Comparison of ENCODE assay signal across 8 cellular contexts in the genomic region with DNA sequence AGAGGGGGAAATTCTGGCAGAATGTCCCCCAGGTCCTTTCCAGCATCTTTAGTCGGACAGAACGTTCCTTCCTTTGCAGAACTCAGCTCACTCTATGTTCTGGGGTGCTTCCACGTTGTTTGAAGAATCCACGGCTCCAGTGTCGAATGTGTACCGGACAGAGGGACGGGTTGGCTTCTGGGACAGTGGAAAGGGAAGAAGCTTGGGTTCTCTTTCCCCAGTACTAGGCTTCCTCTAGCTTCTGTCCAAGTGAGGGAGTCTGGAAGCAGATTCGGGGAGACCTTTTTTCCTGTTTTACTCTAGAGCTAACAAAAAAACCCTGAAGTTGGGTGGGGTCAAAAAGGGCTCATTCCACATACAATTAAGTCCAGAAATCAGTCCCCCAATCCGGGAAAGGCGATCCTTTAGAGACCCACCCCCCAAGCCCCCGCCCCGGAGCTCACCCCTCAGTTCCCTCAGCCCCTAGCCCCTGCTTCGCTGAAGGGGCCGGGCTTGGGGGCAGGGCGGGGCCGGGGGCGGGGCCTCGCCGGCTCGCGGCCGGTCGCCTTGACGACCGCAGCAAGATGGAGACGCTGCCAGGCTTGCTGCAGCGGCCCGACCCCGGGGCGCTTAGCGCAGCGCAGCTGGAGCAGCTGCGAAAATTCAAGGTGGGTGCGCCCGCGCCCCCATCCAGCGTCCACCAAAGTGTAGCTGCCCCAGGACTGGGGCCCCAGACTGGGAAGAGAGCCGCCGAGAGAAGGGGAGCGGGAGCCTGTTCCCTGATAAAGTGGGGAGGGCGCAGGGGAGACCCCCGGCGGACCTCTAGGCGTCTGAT. TPM values are rescaled to one million over a fixed set of nuclear protein-coding genes. Genes with fewer than 3 reads are reported as not detected.
DNase-seq lines count a peak whose midpoint lies in the region; ATAC-seq, FAIRE-seq and TF ChIP-seq lines count a peak whose summit lies in the region.

A gene with protein sequence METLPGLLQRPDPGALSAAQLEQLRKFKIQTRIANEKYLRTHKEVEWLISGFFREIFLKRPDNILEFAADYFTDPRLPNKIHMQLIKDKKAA (plus strand): TSS at position 549 of the 814 bp plus-strand sequence. CDS start 15 bp downstream, at position 564.

- BruUV-seq in PC-9 (replicated peaks; lab: Mats Ljungman, UMichigan), result no TSS peak

- H3K27me3 ChIP-seq in CD4-positive, alpha-beta memory T cell (ENCODE audit: insufficient read depth, low read length), result peaks cover 32% of the 10 kb centered on the region
- H3K27me3 ChIP-seq in PC-9 (ENCODE audit: insufficient read depth, low read depth) (peaks cover 25% of the 10 kb centered on the region), iPS-15b (ENCODE audit: control insufficient read depth, insufficient read depth, low read length) (peaks cover 58% of the 10 kb centered on the region), small intestine (ENCODE audit: control insufficient read depth in 2 of 2, insufficient read depth in 2 of 2, low read length in 2 of 2) (no peaks in the 10 kb centered on the region)

- peak within 1 kb of the TSS in 6 of 7 donors; percentile 55 to 86 (median 75) for H3K27ac Mint-ChIP-seq in CD4-positive, alpha-beta memory T cell
- H3K27ac Mint-ChIP-seq in activated naive CD8-positive, alpha-beta T cell treated with anti-CD3 and anti-CD28 coated beads, Interleukin-2, amount 50 U/mL, for 24 hours, result peak within 1 kb of the TSS; percentile 8

- 2 to 5% (median 4%) methylated on average over 44 of the region's 44 CpGs for WGBS in small intestine, 3 donors

- H2AFZ ChIP-seq in PC-9, result no peak within 1 kb of the TSS

- peak; percentile 31 to 56 (median 46) for DNase-seq in CD4-positive, alpha-beta memory T cell
- DNase-seq in PC-9 (no peak), small intestine (peak; percentile 30), D341Med (ENCODE audit: low spot score) (no peak)
- peak; percentile 44 for DNase-seq in activated naive CD8-positive, alpha-beta T cell treated with anti-CD3 and anti-CD28 coated beads, Interleukin-2, amount 50 U/mL, for 24 hours

- H3K4me2 ChIP-seq in PC-9, result peak within 1 kb of the TSS; percentile 34; the same call in 1 of the 2 replicates

- FAIRE-seq in small intestine (lab: Jason Lieb, UNC), result no peak

- no peak for TF ChIP-seq CTCF in PC-9 (conservative IDR thresholded peaks at IDR 0.05)

- peaks cover 27% of the 10 kb centered on the region for H3K4me1 ChIP-seq in CD4-positive, alpha-beta memory T cell (ENCODE audit: insufficient read depth, low read length)
- peaks cover 6% of the 10 kb centered on the region; the same call in 1 of the 2 replicates for H3K4me1 ChIP-seq in PC-9 (replicated peaks; ENCODE audit: insufficient read depth)
- H3K4me1 ChIP-seq in iPS-15b (ENCODE audit: control insufficient read depth, insufficient read depth, low read length), result peaks cover 18% of the 10 kb centered on the region
- H3K4me1 ChIP-seq in small intestine (ENCODE audit: control insufficient read depth in 2 of 2, insufficient read depth in 1 of 2, low read depth in 1 of 2, low read length in 1 of 2), result peaks cover 3 to 7% of the 10 kb centered on the region in 2 donors

- POLR2A ChIA-PET in CD4-positive, alpha-beta memory T cell (lab: Charles Lee; ENCODE audit: partially characterized antibody), result no interaction called here
- POLR2A ChIA-PET in PC-9 (lab: Charles Lee; ENCODE audit: unreplicated experiment), result no interaction called here

- no peaks in the 10 kb centered on the region for H3K36me3 Mint-ChIP-seq in CD4-positive, alpha-beta memory T cell
- H3K36me3 Mint-ChIP-seq in activated naive CD8-positive, alpha-beta T cell treated with anti-CD3 and anti-CD28 coated beads, Interleukin-2, amount 50 U/mL, for 24 hours (ENCODE audit: low read depth), result no peaks in the 10 kb centered on the region

- H3F3A ChIP-seq in PC-9 (ENCODE audit: insufficient read depth, low read depth), result peaks cover 13% of the 10 kb centered on the region; the same call in 1 of the 2 replicates

- H3K27me3 Mint-ChIP-seq in CD4-positive, alpha-beta memory T cell, result peaks cover 32 to 45% of the 10 kb centered on the region in 2 donors
- H3K27me3 Mint-ChIP-seq in activated naive CD8-positive, alpha-beta T cell treated with anti-CD3 and anti-CD28 coated beads, Interleukin-2, amount 50 U/mL, for 24 hours, result peaks cover 70% of the 10 kb centered on the region

- H3K9me2 ChIP-seq in PC-9 (ENCODE audit: insufficient read depth), result no peaks in the 10 kb centered on the region

- CTCF ChIA-PET in CD4-positive, alpha-beta memory T cell (lab: Charles Lee; ENCODE audit: partially characterized antibody), result interaction anchor here (1.2 kb wide), 1 partner anchor 14 kb away, joined by 3 read pairs; no protein-coding TSS in a partner anchor
- CTCF ChIA-PET in PC-9 (lab: Charles Lee), result interaction anchor here (0.7 kb wide), 1 partner anchor 14 kb away, joined by 3 read pairs; no protein-coding TSS in a partner anchor

- H4K20me1 ChIP-seq in PC-9 (ENCODE audit: insufficient read depth), result no peaks in the 10 kb centered on the region

- no peak within 1 kb of the TSS for H3K27ac ChIP-seq in CD4-positive, alpha-beta memory T cell (ENCODE audit: low read depth, low read length)
- no peak within 1 kb of the TSS for H3K27ac ChIP-seq in PC-9
- peak within 1 kb of the TSS in 1 of 2 donors; percentile 78 for H3K27ac ChIP-seq in small intestine (ENCODE audit: low read depth in 1 of 2, low read length in 1 of 2)

- peaks cover 14 to 36% (median 26%) of the 10 kb centered on the region in 4 donors for H3K4me1 Mint-ChIP-seq in CD4-positive, alpha-beta memory T cell
- H3K4me1 Mint-ChIP-seq in activated naive CD8-positive, alpha-beta T cell treated with anti-CD3 and anti-CD28 coated beads, Interleukin-2, amount 50 U/mL, for 24 hours, result peaks cover 24% of the 10 kb centered on the region

- H3K9me3 ChIP-seq in CD4-positive, alpha-beta memory T cell (ENCODE audit: control insufficient read depth in 1 of 2, low read length in 2 of 2), result no peaks in the 10 kb centered on the region
- H3K9me3 ChIP-seq in PC-9 (ENCODE audit: insufficient read depth, low read depth) (no peaks in the 10 kb centered on the region), iPS-15b (ENCODE audit: control insufficient read depth, insufficient read depth, low read length) (no peaks in the 10 kb centered on the region), small intestine (ENCODE audit: control insufficient read depth, low read depth) (no peaks in the 10 kb centered on the region)

- intact Hi-C loops in CD4-positive, alpha-beta memory T cell (cut with micrococcal nuclease), result no loop called here
- intact Hi-C loops in PC-9 (cut with micrococcal nuclease; ENCODE audit: unreplicated experiment), result no loop called here

- no peak within 1 kb of the TSS for H3K9ac ChIP-seq in iPS-15b (ENCODE audit: low read depth, low read length)

- H3K4me3 ChIP-seq in CD4-positive, alpha-beta memory T cell (ENCODE audit: low read length in 2 of 2), result peak within 1 kb of the TSS; percentile 28 to 42
- H3K4me3 ChIP-seq in PC-9, result no peak within 1 kb of the TSS
- peak within 1 kb of the TSS; percentile 71 for H3K4me3 ChIP-seq in iPS-15b (ENCODE audit: low read depth, low read length)
- peak within 1 kb of the TSS in 1 of 2 donors; percentile 54 for H3K4me3 ChIP-seq in small intestine (ENCODE audit: low read depth in 1 of 2, low read length in 2 of 2)

- H3K9me3 Mint-ChIP-seq in CD4-positive, alpha-beta memory T cell, result no peaks in the 10 kb centered on the region
- no peaks in the 10 kb centered on the region for H3K9me3 Mint-ChIP-seq in activated naive CD8-positive, alpha-beta T cell treated with anti-CD3 and anti-CD28 coated beads, Interleukin-2, amount 50 U/mL, for 24 hours

- ATAC-seq in GM21723 (IDR thresholded peaks at IDR 0.05; ENCODE audit: unreplicated experiment), result peak; percentile 73
- ATAC-seq in activated naive CD8-positive, alpha-beta T cell treated with anti-CD3 and anti-CD28 coated beads, Interleukin-2, amount 50 U/mL, for 24 hours, result peak; percentile 64
- no peak for ATAC-seq in HG03442 (IDR thresholded peaks at IDR 0.05; ENCODE audit: unreplicated experiment)

- H3K4me3 Mint-ChIP-seq in CD4-positive, alpha-beta memory T cell, result peak within 1 kb of the TSS; percentile 74 to 88 (median 80)
- H3K4me3 Mint-ChIP-seq in activated naive CD8-positive, alpha-beta T cell treated with anti-CD3 and anti-CD28 coated beads, Interleukin-2, amount 50 U/mL, for 24 hours, result peak within 1 kb of the TSS; percentile 72

- H3K79me2 ChIP-seq in PC-9 (ENCODE audit: low read depth), result no peaks in the 10 kb centered on the region

- no peaks in the 10 kb centered on the region for H3K36me3 ChIP-seq in CD4-positive, alpha-beta memory T cell (ENCODE audit: insufficient read depth, low read length)
- H3K36me3 ChIP-seq in PC-9 (ENCODE audit: low read depth), result no peaks in the 10 kb centered on the region
- no peaks in the 10 kb centered on the region for H3K36me3 ChIP-seq in iPS-15b (ENCODE audit: control insufficient read depth, insufficient read depth, low read length)
- H3K36me3 ChIP-seq in small intestine (ENCODE audit: control insufficient read depth in 2 of 2, insufficient read depth in 2 of 2, low read length in 2 of 2), result no peaks in the 10 kb centered on the region

RNA-seq across cellular contexts. Expression of the gene that starts here (rescaled TPM):
- not detected for total RNA-seq in CD4-positive, alpha-beta memory T cell
- not detected for polyA plus RNA-seq in CD4-positive, alpha-beta memory T cell
- total RNA-seq in PC-9 (2021), result not detected in 2 replicates
- 1 to 10 TPM in 1 of 3 donors, not detected in 2; 1.6 TPM for polyA plus RNA-seq in small intestine

Comparison
In these comparisons a context has a peak if more than half of its experiments do, and no peak if none do; other contexts are left out.
1. Peak in DNase-seq and H3K4me3 ChIP-seq in CD4-positive, alpha-beta memory T cell; RNA of the gene not detected or under 1 TPM.
2. DNase-seq: peak in activated naive CD8-positive, alpha-beta T cell treated with anti-CD3 and anti-CD28 coated beads, Interleukin-2, amount 50 U/mL, for 24 hours (single experiment) and small intestine (single experiment); none in PC-9 (0 of 2) and D341Med (single experiment).